15 cellular contexts compared by ENCODE assay signal in genomic region chr3:156300929-156301806, GRCh38.
A peak's percentile ranks its signal among the peaks of the same experiment; 100 is the strongest.
DNase-seq lines count a peak whose midpoint lies in the region; ATAC-seq and TF ChIP-seq lines count a peak whose summit lies in the region.
"Had no signal": no experiment of that assay in that cellular context is flagged by ENCODE, and none has a peak within 500 bp of the region (broad histone marks: within the 10 kb centered on the region; RNA-seq: fewer than 3 reads in every experiment).

No MANE protein-coding gene starts in this region.

- no peak overlapping the region for H3K4me3 Mint-ChIP-seq in Caco-2 (ENCODE audit: unreplicated experiment)
- H3K4me3 Mint-ChIP-seq: stimulated activated naive CD8-positive, alpha-beta T cell treated with anti-CD3 and anti-CD28 coated beads, Interleukin-15, amount 100 ng/mL, for 72 hours had no signal

- H3K4me1 Mint-ChIP-seq in Caco-2 (ENCODE audit: low read depth, unreplicated experiment), result no peaks in the 10 kb centered on the region
- H3K4me1 Mint-ChIP-seq: stimulated activated naive CD8-positive, alpha-beta T cell treated with anti-CD3 and anti-CD28 coated beads, Interleukin-15, amount 100 ng/mL, for 72 hours had no signal

- no peaks in the 10 kb centered on the region for H3K36me3 Mint-ChIP-seq in Caco-2 (ENCODE audit: insufficient read depth, unreplicated experiment)
- H3K36me3 Mint-ChIP-seq: brain had no signal

- TF ChIP-seq CTCF in AG04450 (IDR thresholded peaks at IDR 0.05; ENCODE audit: low read depth, low read length) (no peak), left ventricle myocardium inferior (IDR thresholded peaks at IDR 0.05; ENCODE audit: borderline replicate concordance) (no peak), Caco-2 (IDR thresholded peaks at IDR 0.05; ENCODE audit: insufficient read depth in 1 of 2, low read depth in 1 of 2, low read length in 1 of 2, severe bottlenecking in 1 of 2, unreplicated experiment in 1 of 2) (no peak)

- in situ Hi-C loops in KBM-7 (cut with MboI; ENCODE audit: low pct_unique_long_range_greater_than_20kb, low sequenced_read_pairs), result no loop called here

- H3K4me3 ChIP-seq in AG04450 (ENCODE audit: low read depth, low read length) (peak overlapping the region; percentile 5; the same call in 1 of the 2 replicates), SK-N-MC (0 out of 2 replicates have a peak overlapping the region, but pooled peaks have one; percentile 4), left ventricle myocardium inferior (peak overlapping the region; percentile 28), Caco-2 (ENCODE audit: low read depth, low read length) (no peak overlapping the region)
- H3K4me3 ChIP-seq: ovary had no signal

- peaks cover 3% of the 10 kb centered on the region for H3K27me3 Mint-ChIP-seq in Caco-2 (ENCODE audit: insufficient read depth, unreplicated experiment)

- no peak overlapping the region for H3K9ac ChIP-seq in SK-N-MC (ENCODE audit: insufficient read length)

- POLR2A ChIA-PET in AG04450 (lab: Yijun Ruan, JAX) (no interaction called here), Caco-2 (lab: Charles Lee) (no interaction called here)

- no peak overlapping the region for H3K27ac ChIP-seq in AG04450 (ENCODE audit: low read depth, low read length)
- no peak overlapping the region for H3K27ac ChIP-seq in SK-N-MC
- peak overlapping the region; percentile 70 for H3K27ac ChIP-seq in left ventricle myocardium inferior (replicated peaks)
- H3K27ac ChIP-seq: ovary had no signal

- ATAC-seq in GM19455 (IDR thresholded peaks at IDR 0.05; ENCODE audit: unreplicated experiment) (no peak), GM18505 (IDR thresholded peaks at IDR 0.05; ENCODE audit: unreplicated experiment) (no peak)
- ATAC-seq: stimulated activated naive CD8-positive, alpha-beta T cell treated with anti-CD3 and anti-CD28 coated beads, Interleukin-15, amount 100 ng/mL, for 72 hours had no signal

- BruUV-seq in Caco-2 (replicated peaks; lab: Mats Ljungman, UMichigan), result no TSS peak

- H3K36me3 ChIP-seq in SK-N-MC (ENCODE audit: insufficient read depth, low read length) (no peaks in the 10 kb centered on the region), left ventricle myocardium inferior (no peaks in the 10 kb centered on the region), Caco-2 (ENCODE audit: control insufficient read depth, insufficient read depth, low read length) (no peaks in the 10 kb centered on the region)
- H3K36me3 ChIP-seq: ovary had no signal

- H3K27ac Mint-ChIP-seq in Caco-2 (ENCODE audit: unreplicated experiment), result no peak overlapping the region
- H3K27ac Mint-ChIP-seq: brain; stimulated activated naive CD8-positive, alpha-beta T cell treated with anti-CD3 and anti-CD28 coated beads, Interleukin-15, amount 100 ng/mL, for 72 hours had no signal

- H3K4me1 ChIP-seq in left ventricle myocardium inferior (peaks cover 23% of the 10 kb centered on the region), Caco-2 (no peaks in the 10 kb centered on the region)

- TF ChIP-seq POLR2A in GM18505 (IDR thresholded peaks at IDR 0.05; ENCODE audit: borderline replicate concordance, extremely low read depth, insufficient read depth, insufficient read length), result no peak

- CTCF ChIA-PET in AG04450 (lab: Charles Lee), result interaction anchor here (0.6 kb wide), 1 partner anchor 788 kb away, joined by 4 read pairs; no protein-coding TSS in a partner anchor
- CTCF ChIA-PET in Caco-2 (lab: Charles Lee), result no interaction called here

- H3K9me3 ChIP-seq in AG04450 (ENCODE audit: control insufficient read depth, insufficient read depth, low read length) (no peaks in the 10 kb centered on the region), SK-N-MC (ENCODE audit: low read depth, low read length) (no peaks in the 10 kb centered on the region), left ventricle myocardium inferior (replicated peaks) (no peaks in the 10 kb centered on the region), Caco-2 (no peaks in the 10 kb centered on the region)
- H3K9me3 ChIP-seq: ovary had no signal

- H3K27me3 ChIP-seq in AG04450 (ENCODE audit: control insufficient read depth, insufficient read depth, low read length) (no peaks in the 10 kb centered on the region), left ventricle myocardium inferior (ENCODE audit: low read depth) (no peaks in the 10 kb centered on the region), Caco-2 (replicated peaks; ENCODE audit: control insufficient read depth, insufficient read depth, low read length) (no peaks in the 10 kb centered on the region; the same call in 1 of the 2 replicates)
- H3K27me3 ChIP-seq: ovary had no signal

- DNase-seq in AG04450 (ENCODE audit: low read depth, low spot score), result no peak
- DNase-seq in KBM-7, result peak; percentile 24
- no peak for DNase-seq in SK-N-MC (ENCODE audit: low read depth, low spot score)
- no peak for DNase-seq in left ventricle myocardium inferior
- DNase-seq in NCI-H1105 (lab: John Stamatoyannopoulos, UW), result no peak
- no peak for DNase-seq in Caco-2
- DNase-seq: activated naive CD4-positive, alpha-beta T cell treated with Interleukin-2 at 50 U/mL for 16 hours; DMS53; NCI-H1694 treated with DMSO at 0.1 percent for 48 hours; NCI-H526 treated with DMSO at 0.1 percent for 48 hours; ovary; stimulated activated naive CD8-positive, alpha-beta T cell treated with anti-CD3 and anti-CD28 coated beads, Interleukin-15, amount 100 ng/mL, for 72 hours had no signal

- no peaks in the 10 kb centered on the region for H3K9me3 Mint-ChIP-seq in Caco-2 (ENCODE audit: unreplicated experiment)
- H3K9me3 Mint-ChIP-seq: stimulated activated naive CD8-positive, alpha-beta T cell treated with anti-CD3 and anti-CD28 coated beads, Interleukin-15, amount 100 ng/mL, for 72 hours had no signal

- intact Hi-C loops in left ventricle myocardium inferior (cut with micrococcal nuclease), result no loop called here
- intact Hi-C loops in Caco-2 (cut with micrococcal nuclease; ENCODE audit: unreplicated experiment), result no loop called here
